10 cellular contexts compared by ENCODE assay signal in the genomic region with DNA sequence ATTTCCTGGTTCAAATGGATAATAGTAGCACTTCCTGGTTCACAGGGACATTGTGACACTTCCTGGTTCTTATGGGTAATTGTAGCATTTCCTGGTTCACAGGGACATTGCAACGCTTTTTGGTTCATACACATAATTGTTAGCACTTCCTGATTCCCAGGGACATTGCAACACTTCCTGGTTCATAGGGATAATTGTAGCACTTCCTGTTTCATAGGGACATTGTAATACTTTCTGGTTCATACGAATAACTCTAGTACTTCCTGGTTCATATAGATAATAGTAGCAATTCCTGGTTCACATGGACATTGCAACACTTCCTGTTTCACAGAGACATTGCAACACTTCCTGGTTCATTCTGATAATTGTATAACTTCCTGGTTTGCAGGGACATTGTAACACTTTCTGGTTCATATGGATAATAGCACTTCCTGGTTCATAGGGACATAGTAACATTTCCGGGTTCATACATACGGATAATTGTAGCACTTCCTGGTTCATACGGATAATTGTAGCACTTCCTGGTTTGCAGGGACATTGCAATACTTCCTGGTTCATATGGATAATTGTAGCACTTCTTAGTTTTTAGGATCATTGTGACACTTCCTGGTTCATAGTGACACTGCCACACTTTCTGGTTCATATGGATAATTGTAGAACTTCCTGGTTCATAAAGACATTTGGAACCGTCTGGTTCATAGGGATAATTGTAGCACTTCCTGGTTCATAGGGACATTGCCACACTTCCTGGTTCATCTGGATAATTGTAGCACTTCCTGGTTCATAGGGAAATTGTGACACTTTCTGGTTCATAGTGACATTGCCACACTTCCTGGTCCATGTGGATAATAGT.
DNase-seq lines count a peak whose midpoint lies in the region; ATAC-seq and TF ChIP-seq lines count a peak whose summit lies in the region.
"Had no signal": no experiment of that assay in that cellular context is flagged by ENCODE, and none has a peak within 500 bp of the region (broad histone marks: within the 10 kb centered on the region; RNA-seq: fewer than 3 reads in every experiment).

No MANE protein-coding gene starts in this region.

- no peak overlapping the region for H2AFZ ChIP-seq in IMR-90 (replicated peaks; ENCODE audit: low read length, poor library complexity)

- no peak overlapping the region for H3K4me2 ChIP-seq in IMR-90 (ENCODE audit: low read depth, low read length)

- peak overlapping the region; percentile 62 for H3K4me3 Mint-ChIP-seq in CD4-positive, alpha-beta T cell
- peak overlapping the region; percentile 86 for H3K4me3 Mint-ChIP-seq in activated T-helper 17 cell treated with anti-CD3 and anti-CD28 coated beads, Interleukin-2, amount 50 U/mL, for 72 hours

- H3K36me3 ChIP-seq in IMR-90 (ENCODE audit: control insufficient read depth, insufficient read depth, low read length) = peaks cover 7% of the 10 kb centered on the region
- H3K36me3 ChIP-seq in mucosa of rectum (ENCODE audit: control insufficient read depth in 2 of 2, insufficient read depth in 2 of 2, low read length in 2 of 2) = peaks cover 4 to 23% of the 10 kb centered on the region in 2 donors

- no peak overlapping the region for H3K4ac ChIP-seq in IMR-90 (ENCODE audit: low read depth, low read length)

- dilution Hi-C loops in IMR-90 (cut with HindIII; ENCODE audit: low sequenced_read_pairs, unreplicated experiment) = no loop called here

- WGBS in IMR-90 (ENCODE audit: extremely low coverage in 2 of 2, insufficient read length in 1 of 2), 2 experiments = no CpG with 5 or more reads among the region's 6 CpGs

- TF ChIP-seq RAD21 in IMR-90 (IDR thresholded peaks at IDR 0.05; ENCODE audit: low read length) = no peak

- no peak overlapping the region for H2BK20ac ChIP-seq in IMR-90 (ENCODE audit: low read depth, low read length)

- H2BK5ac ChIP-seq in IMR-90 (ENCODE audit: low read depth, low read length, poor library complexity, severe bottlenecking) = no peak overlapping the region

- no peak overlapping the region for H2BK120ac ChIP-seq in IMR-90 (ENCODE audit: low read depth, low read length)

- no peak overlapping the region for H2AK5ac ChIP-seq in IMR-90 (ENCODE audit: low read depth, low read length)

- H3K14ac ChIP-seq in IMR-90 (replicated peaks; ENCODE audit: low read depth, low read length) = no peak overlapping the region

- CTCF ChIA-PET in CD4-positive, alpha-beta T cell (lab: Charles Lee) = no interaction called here
- CTCF ChIA-PET in IMR-90 (lab: Yijun Ruan, JAX) = no interaction called here

- no peak overlapping the region for H3K4me3 ChIP-seq in IMR-90 (ENCODE audit: insufficient read depth, low read depth, low read length)
- H3K4me3 ChIP-seq in mucosa of rectum (ENCODE audit: low read length in 2 of 2) = peak overlapping the region in 1 of 2 donors; percentile 23
- H3K4me3 ChIP-seq: dorsolateral prefrontal cortex had no signal

- no peak overlapping the region for H4K91ac ChIP-seq in IMR-90 (ENCODE audit: insufficient read depth, low read depth, low read length)

- no peak overlapping the region for H2BK15ac ChIP-seq in IMR-90 (ENCODE audit: low read depth, low read length)

- BruUV-seq in IMR-90 (replicated peaks; lab: Mats Ljungman, UMichigan) = no TSS peak

- no peaks in the 10 kb centered on the region for H3K4me1 ChIP-seq in IMR-90 (ENCODE audit: control insufficient read depth, insufficient read depth, low read length)
- no peaks in the 10 kb centered on the region for H3K4me1 ChIP-seq in mucosa of rectum (ENCODE audit: control insufficient read depth in 2 of 2, insufficient read depth in 2 of 2, low read length in 2 of 2)

- H3K9ac ChIP-seq in IMR-90 (ENCODE audit: low read depth, low read length) = no peak overlapping the region
- no peak overlapping the region for H3K9ac ChIP-seq in mucosa of rectum (ENCODE audit: low read depth in 1 of 2, low read length in 2 of 2)

- H3K36me3 Mint-ChIP-seq in CD4-positive, alpha-beta T cell (ENCODE audit: low read depth) = peaks cover 79% of the 10 kb centered on the region
- H3K36me3 Mint-ChIP-seq in activated T-helper 17 cell treated with anti-CD3 and anti-CD28 coated beads, Interleukin-2, amount 50 U/mL, for 72 hours (ENCODE audit: low read depth) = peaks cover 95% of the 10 kb centered on the region

- H3K79me1 ChIP-seq in IMR-90 (ENCODE audit: low read depth in 1 of 2, low read length in 2 of 2) = peaks cover 0 to 4% of the 10 kb centered on the region in 2 experiments; a peak in 1 of 4 replicates

- peak; percentile 62 for ATAC-seq in CD4-positive, alpha-beta T cell (ENCODE audit: poor library complexity)
- no peak for ATAC-seq in IMR-90 (ENCODE audit: low read depth)
- peak; percentile 41 for ATAC-seq in activated T-helper 17 cell treated with anti-CD3 and anti-CD28 coated beads, Interleukin-2, amount 50 U/mL, for 72 hours (replicated peaks)
- ATAC-seq in HG02981 (IDR thresholded peaks at IDR 0.05; ENCODE audit: unreplicated experiment) = no peak
- no peak for ATAC-seq in GM21723 (IDR thresholded peaks at IDR 0.05; ENCODE audit: unreplicated experiment)

- no peak for TF ChIP-seq POLR2A in IMR-90 (IDR thresholded peaks at IDR 0.05; ENCODE audit: low read depth, low read length)

- H4K20me1 ChIP-seq in IMR-90 (ENCODE audit: insufficient read depth, low read length) = no peaks in the 10 kb centered on the region

- no peak for TF ChIP-seq CTCF in CD4-positive, alpha-beta T cell (IDR thresholded peaks at IDR 0.05)
- no peak for TF ChIP-seq CTCF in IMR-90 (conservative IDR thresholded peaks at IDR 0.05; ENCODE audit: low read depth, low read length)

- in situ Hi-C loops in IMR-90 (cut with MboI; ENCODE audit: low sequenced_read_pairs) = no loop called here

- no peak overlapping the region for H3K56ac ChIP-seq in IMR-90 (ENCODE audit: extremely low read depth, insufficient read depth, low read length)

- peaks cover 27% of the 10 kb centered on the region for H3K9me3 Mint-ChIP-seq in CD4-positive, alpha-beta T cell
- H3K9me3 Mint-ChIP-seq in activated T-helper 17 cell treated with anti-CD3 and anti-CD28 coated beads, Interleukin-2, amount 50 U/mL, for 72 hours = peaks cover 40% of the 10 kb centered on the region

- H3K27ac ChIP-seq in CD4-positive, alpha-beta T cell (ENCODE audit: low read depth, low read length) = peak overlapping the region; percentile 48
- H3K27ac ChIP-seq in IMR-90 (ENCODE audit: insufficient read depth, low read length) (no peak overlapping the region), mucosa of rectum (ENCODE audit: low read depth in 2 of 2, low read length in 2 of 2) (peak overlapping the region; percentile 75 to 87)

- H3K27me3 Mint-ChIP-seq in CD4-positive, alpha-beta T cell = no peaks in the 10 kb centered on the region
- no peaks in the 10 kb centered on the region for H3K27me3 Mint-ChIP-seq in activated T-helper 17 cell treated with anti-CD3 and anti-CD28 coated beads, Interleukin-2, amount 50 U/mL, for 72 hours

- peaks cover 38% of the 10 kb centered on the region for H3K4me1 Mint-ChIP-seq in CD4-positive, alpha-beta T cell (ENCODE audit: low read depth)
- H3K4me1 Mint-ChIP-seq in activated T-helper 17 cell treated with anti-CD3 and anti-CD28 coated beads, Interleukin-2, amount 50 U/mL, for 72 hours = peaks cover 41% of the 10 kb centered on the region

- no peak overlapping the region for H3K18ac ChIP-seq in IMR-90 (ENCODE audit: low read depth, low read length)

- no peak overlapping the region for H2AK9ac ChIP-seq in IMR-90 (replicated peaks; ENCODE audit: low read depth, low read length, poor library complexity)

- H3K9me3 ChIP-seq in CD4-positive, alpha-beta T cell (ENCODE audit: control insufficient read depth, low read length) = peaks cover 20% of the 10 kb centered on the region
- H3K9me3 ChIP-seq in IMR-90 (ENCODE audit: control insufficient read depth, insufficient read depth, low read length) (no peaks in the 10 kb centered on the region), mucosa of rectum (ENCODE audit: control insufficient read depth in 2 of 2, low read length in 2 of 2) (peaks cover 18 to 31% of the 10 kb centered on the region in 2 donors)

- peak overlapping the region; percentile 94 for H3K27ac Mint-ChIP-seq in CD4-positive, alpha-beta T cell
- peak overlapping the region; percentile 98 for H3K27ac Mint-ChIP-seq in activated T-helper 17 cell treated with anti-CD3 and anti-CD28 coated beads, Interleukin-2, amount 50 U/mL, for 72 hours

- H4K5ac ChIP-seq in IMR-90 (ENCODE audit: low read depth, low read length) = no peak overlapping the region

- H4K8ac ChIP-seq in IMR-90 (ENCODE audit: low read depth in 2 of 2, low read length in 2 of 2) = peak overlapping the region; percentile 71 to 76; a peak in 3 of 4 replicates

- intact Hi-C loops in CD4-positive, alpha-beta T cell (cut with DNase I, micrococcal nuclease) = loop anchor here (2.0 to 5.0 kb wide), 7 partner anchors 21 to 1642 kb away; a partner anchor contains a TSS
- intact Hi-C loops in IMR-90 (cut with micrococcal nuclease) = no loop called here

- no peak overlapping the region for H3K23ac ChIP-seq in IMR-90 (ENCODE audit: low read depth, low read length)

- POLR2A ChIA-PET in CD4-positive, alpha-beta T cell (lab: Charles Lee) = no interaction called here
- POLR2A ChIA-PET in IMR-90 (lab: Charles Lee; ENCODE audit: unreplicated experiment) = no interaction called here

- H3K9me1 ChIP-seq in IMR-90 (ENCODE audit: insufficient read depth, low read length) = no peaks in the 10 kb centered on the region

- DNase-seq in CD4-positive, alpha-beta T cell = peak in 2 of 10 experiments; percentile 15 to 29
- DNase-seq in IMR-90 (no peak), NCI-H128 (lab: John Stamatoyannopoulos, UW; ENCODE audit: unreplicated experiment) (no peak), NCI-H446 (lab: John Stamatoyannopoulos, UW) (no peak)
- DNase-seq: NK-92 treated with Interleukin-12 subunit alpha and Interleukin-12 subunit beta, amount 100 ng/mL, for 24 hours had no signal

- H3K27me3 ChIP-seq in CD4-positive, alpha-beta T cell (ENCODE audit: control insufficient read depth, insufficient read depth, low read length) = no peaks in the 10 kb centered on the region
- H3K27me3 ChIP-seq in IMR-90 (ENCODE audit: control insufficient read depth, insufficient read depth, low read length) = no peaks in the 10 kb centered on the region
- no peaks in the 10 kb centered on the region for H3K27me3 ChIP-seq in mucosa of rectum (ENCODE audit: control insufficient read depth in 2 of 2, insufficient read depth in 2 of 2, low read length in 2 of 2)

TF ChIP-seq in IMR-90, 13 proteins besides CTCF, POLR2A, EP300 and RAD21 (continues in another document):
- TF ChIP-seq RFX5 (IDR thresholded peaks at IDR 0.05; ENCODE audit: low read depth, low read length) (no peak), FOS (IDR thresholded peaks at IDR 0.05; ENCODE audit: low read depth, low read length) (no peak), CEBPB (IDR thresholded peaks at IDR 0.05; ENCODE audit: low read depth, low read length) (peak; percentile 45)
- TF ChIP-seq, protein P1, sequence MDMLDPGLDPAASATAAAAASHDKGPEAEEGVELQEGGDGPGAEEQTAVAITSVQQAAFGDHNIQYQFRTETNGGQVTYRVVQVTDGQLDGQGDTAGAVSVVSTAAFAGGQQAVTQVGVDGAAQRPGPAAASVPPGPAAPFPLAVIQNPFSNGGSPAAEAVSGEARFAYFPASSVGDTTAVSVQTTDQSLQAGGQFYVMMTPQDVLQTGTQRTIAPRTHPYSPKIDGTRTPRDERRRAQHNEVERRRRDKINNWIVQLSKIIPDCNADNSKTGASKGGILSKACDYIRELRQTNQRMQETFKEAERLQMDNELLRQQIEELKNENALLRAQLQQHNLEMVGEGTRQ (IDR thresholded peaks at IDR 0.05; ENCODE audit: low read depth, low read length) = no peak

Comparison
In these comparisons a context has a peak if more than half of its experiments do, and no peak if none do; other contexts are left out.
1. ATAC-seq: peak in CD4-positive, alpha-beta T cell (single experiment) and activated T-helper 17 cell treated with anti-CD3 and anti-CD28 coated beads, Interleukin-2, amount 50 U/mL, for 72 hours (single experiment); none in IMR-90 (single experiment), HG02981 (single experiment) and GM21723 (single experiment).